1 cellular context compared by ENCODE assay signal in genomic region chr9:34600908-34601307, GRCh38.
TF ChIP-seq lines count a peak whose summit lies in the region.

No MANE protein-coding gene starts in this region.

TF ChIP-seq in H1, 55 proteins besides CTCF, POLR2A, EP300 and RAD21:
- no peak for TF ChIP-seq SP2 (IDR thresholded peaks at IDR 0.05; ENCODE audit: low read length)
- no peak for TF ChIP-seq BCL11A (IDR thresholded peaks at IDR 0.05; ENCODE audit: low read depth in 2 of 2, low read length in 2 of 2)
- TF ChIP-seq, protein P1, sequence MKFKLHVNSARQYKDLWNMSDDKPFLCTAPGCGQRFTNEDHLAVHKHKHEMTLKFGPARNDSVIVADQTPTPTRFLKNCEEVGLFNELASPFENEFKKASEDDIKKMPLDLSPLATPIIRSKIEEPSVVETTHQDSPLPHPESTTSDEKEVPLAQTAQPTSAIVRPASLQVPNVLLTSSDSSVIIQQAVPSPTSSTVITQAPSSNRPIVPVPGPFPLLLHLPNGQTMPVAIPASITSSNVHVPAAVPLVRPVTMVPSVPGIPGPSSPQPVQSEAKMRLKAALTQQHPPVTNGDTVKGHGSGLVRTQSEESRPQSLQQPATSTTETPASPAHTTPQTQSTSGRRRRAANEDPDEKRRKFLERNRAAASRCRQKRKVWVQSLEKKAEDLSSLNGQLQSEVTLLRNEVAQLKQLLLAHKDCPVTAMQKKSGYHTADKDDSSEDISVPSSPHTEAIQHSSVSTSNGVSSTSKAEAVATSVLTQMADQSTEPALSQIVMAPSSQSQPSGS (IDR thresholded peaks at IDR 0.05; ENCODE audit: low read length): no peak
- TF ChIP-seq NRF1 (IDR thresholded peaks at IDR 0.05; ENCODE audit: low read depth, low read length): no peak
- TF ChIP-seq, protein P2, sequence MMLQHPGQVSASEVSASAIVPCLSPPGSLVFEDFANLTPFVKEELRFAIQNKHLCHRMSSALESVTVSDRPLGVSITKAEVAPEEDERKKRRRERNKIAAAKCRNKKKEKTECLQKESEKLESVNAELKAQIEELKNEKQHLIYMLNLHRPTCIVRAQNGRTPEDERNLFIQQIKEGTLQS (IDR thresholded peaks at IDR 0.05; ENCODE audit: insufficient read depth, low read depth, low read length): no peak
- TF ChIP-seq SAP30 (IDR thresholded peaks at IDR 0.05; ENCODE audit: insufficient read depth, insufficient replicate concordance, low read length): no peak
- TF ChIP-seq EGR1 (IDR thresholded peaks at IDR 0.05; ENCODE audit: borderline replicate concordance, low read depth, low read length): no peak
- TF ChIP-seq CEBPB (IDR thresholded peaks at IDR 0.05; ENCODE audit: low read depth, low read length): no peak
- TF ChIP-seq SP4 (IDR thresholded peaks at IDR 0.05; ENCODE audit: low read length): no peak
- no peak for TF ChIP-seq JUN (IDR thresholded peaks at IDR 0.05; ENCODE audit: low read depth, low read length)
- TF ChIP-seq SIN3A (conservative IDR thresholded peaks at IDR 0.05 in 1 of 2, IDR thresholded peaks at IDR 0.05 in 1 of 2; ENCODE audit: low read depth in 1 of 2, low read length in 2 of 2): no peak
- no peak for TF ChIP-seq HDAC6 (IDR thresholded peaks at IDR 0.05; ENCODE audit: low read depth, low read length)
- no peak for TF ChIP-seq YY1 (IDR thresholded peaks at IDR 0.05; ENCODE audit: low read depth, low read length)
- TF ChIP-seq CREB1 (IDR thresholded peaks at IDR 0.05): no peak
- TF ChIP-seq CBX5 (IDR thresholded peaks at IDR 0.05; ENCODE audit: low read depth, low read length): no peak
- TF ChIP-seq CBX8 (IDR thresholded peaks at IDR 0.05; ENCODE audit: borderline replicate concordance, low read depth, low read length): no peak
- no peak for TF ChIP-seq MAFK (IDR thresholded peaks at IDR 0.05; ENCODE audit: low read depth, low read length)
- no peak for TF ChIP-seq KDM1A (IDR thresholded peaks at IDR 0.05; ENCODE audit: borderline replicate concordance, low read length)
